In genomic region chr10:132099701-132100481, GRCh38 we compare ENCODE assay signal across 25 cellular contexts. TPM values are rescaled to one million over a fixed set of nuclear protein-coding genes. Genes with fewer than 3 reads are reported as not detected.
DNase-seq lines count a peak whose midpoint lies in the region; ATAC-seq and TF ChIP-seq lines count a peak whose summit lies in the region.
"Had no signal": no experiment of that assay in that cellular context is flagged by ENCODE, and none has a peak within 500 bp of the region (broad histone marks: within the 10 kb centered on the region; RNA-seq: fewer than 3 reads in every experiment).

No MANE protein-coding gene starts in this region.

- no peak overlapping the region for H2AFZ ChIP-seq in osteoblast (ENCODE audit: low read length)

- ATAC-seq in HG03457 (IDR thresholded peaks at IDR 0.05; ENCODE audit: unreplicated experiment): no peak
- ATAC-seq: activated T-helper 17 cell treated with anti-CD3 and anti-CD28 coated beads, Interleukin-2, amount 50 U/mL, for 72 hours; stimulated activated effector memory CD8-positive, alpha-beta T cell treated with anti-CD3 and anti-CD28 coated beads, Interleukin-12 subunit alpha, Interleukin-12 subunit beta, amount 100 ng/mL, for 72 hours had no signal

- no peak for TF ChIP-seq CTCF in endodermal cell (conservative IDR thresholded peaks at IDR 0.05)
- no peak for TF ChIP-seq CTCF in osteoblast (IDR thresholded peaks at IDR 0.05; ENCODE audit: extremely low read depth, low read depth, low read length)
- TF ChIP-seq CTCF in RWPE1 (conservative IDR thresholded peaks at IDR 0.05; ENCODE audit: low read depth): no peak

- H3K9me3 Mint-ChIP-seq in endodermal cell: peaks cover 8% of the 10 kb centered on the region
- H3K9me3 Mint-ChIP-seq: activated CD4-positive, alpha-beta T cell treated with anti-CD3 and anti-CD28 coated beads, Interleukin-2, amount 10 ng/mL, durations not matched to agents 24 days and 14 days; activated T-helper 17 cell treated with anti-CD3 and anti-CD28 coated beads, Interleukin-2, amount 50 U/mL, for 72 hours; CD4-positive, alpha-beta T cell; IgD-negative memory B cell; neural crest cell; stimulated activated effector memory CD8-positive, alpha-beta T cell treated with anti-CD3 and anti-CD28 coated beads, Interleukin-12 subunit alpha, Interleukin-12 subunit beta, amount 100 ng/mL, for 72 hours had no signal

- CTCF ChIA-PET in RWPE1 (lab: Yijun Ruan, JAX): no interaction called here

- H3K36me3 ChIP-seq in BLaER1: no peaks in the 10 kb centered on the region
- no peaks in the 10 kb centered on the region for H3K36me3 ChIP-seq in endodermal cell (ENCODE audit: control insufficient read depth, insufficient read depth, low read length)
- H3K36me3 ChIP-seq in osteoblast (ENCODE audit: insufficient read depth, low read length): no peaks in the 10 kb centered on the region
- H3K36me3 ChIP-seq: heart right ventricle had no signal

- H3K27ac ChIP-seq in BLaER1 (peak overlapping the region; percentile 38; the same call in 1 of the 2 replicates), endodermal cell (ENCODE audit: low read depth, low read length) (no peak overlapping the region), osteoblast (ENCODE audit: low read depth, low read length) (no peak overlapping the region), RWPE1 (no peak overlapping the region)
- H3K27ac ChIP-seq: heart right ventricle, testis had no signal

- H3K36me3 Mint-ChIP-seq in endodermal cell (ENCODE audit: low read depth): no peaks in the 10 kb centered on the region
- H3K36me3 Mint-ChIP-seq: stimulated activated effector memory CD8-positive, alpha-beta T cell treated with anti-CD3 and anti-CD28 coated beads, Interleukin-12 subunit alpha, Interleukin-12 subunit beta, amount 100 ng/mL, for 72 hours had no signal

- DNase-seq in Daoy (ENCODE audit: low read depth): peak; percentile 6
- DNase-seq in endodermal cell: peak; percentile 32
- DNase-seq in osteoblast (ENCODE audit: insufficient read length, low spot score, missing footprints): peak; percentile 69
- no peak for DNase-seq in NCI-H1930 (lab: John Stamatoyannopoulos, UW)
- DNase-seq in RWPE1 (ENCODE audit: low spot score): no peak
- DNase-seq: activated CD4-positive, alpha-beta T cell treated with anti-CD3 and anti-CD28 coated beads, Interleukin-2, amount 10 ng/mL, durations not matched to agents 24 days and 14 days; CD4-positive, alpha-beta T cell; DMS 273 treated with DMSO at 0.1 percent for 48 hours; effector CD4-positive, alpha-beta T cell; erythroblast; foreskin fibroblast; heart right ventricle; NCI-H1092 treated with DMSO at 0.1 percent for 48 hours; NCI-H2029 treated with DMSO at 0.1 percent for 48 hours; NCI-H226; NCI-H748 treated with DMSO at 0.1 percent for 48 hours; SK-N-SH had no signal

- peaks cover 4% of the 10 kb centered on the region for H3K4me1 Mint-ChIP-seq in endodermal cell
- H3K4me1 Mint-ChIP-seq: neural crest cell had no signal

- H3K4me3 Mint-ChIP-seq in endodermal cell: no peak overlapping the region
- H3K4me3 Mint-ChIP-seq: activated CD4-positive, alpha-beta T cell treated with anti-CD3 and anti-CD28 coated beads, Interleukin-2, amount 10 ng/mL, durations not matched to agents 24 days and 14 days; activated T-helper 17 cell treated with anti-CD3 and anti-CD28 coated beads, Interleukin-2, amount 50 U/mL, for 72 hours; CD4-positive, alpha-beta T cell; IgD-negative memory B cell; neural crest cell; stimulated activated effector memory CD8-positive, alpha-beta T cell treated with anti-CD3 and anti-CD28 coated beads, Interleukin-12 subunit alpha, Interleukin-12 subunit beta, amount 100 ng/mL, for 72 hours had no signal

- H3K9ac ChIP-seq in BLaER1 (no peak overlapping the region), endodermal cell (ENCODE audit: extremely low read depth, low read length, poor library complexity, severe bottlenecking) (no peak overlapping the region)
- H3K9ac ChIP-seq: SK-N-SH had no signal

- peaks cover 3% of the 10 kb centered on the region for H3K27me3 Mint-ChIP-seq in endodermal cell (ENCODE audit: insufficient read depth)

- 0 out of 2 replicates have a peak overlapping the region, but pooled peaks have one; percentile 30 for H3K4me3 ChIP-seq in BLaER1
- H3K4me3 ChIP-seq in endodermal cell (ENCODE audit: low read length): no peak overlapping the region
- no peak overlapping the region for H3K4me3 ChIP-seq in osteoblast (ENCODE audit: insufficient read depth, low read length)
- H3K4me3 ChIP-seq: heart right ventricle, smooth muscle cell, testis had no signal

- no peaks in the 10 kb centered on the region for H3K79me2 ChIP-seq in osteoblast (ENCODE audit: insufficient read depth, low read length)

- H3K27me3 ChIP-seq in BLaER1 (peaks cover 13% of the 10 kb centered on the region; the same call in 1 of the 2 replicates), endodermal cell (ENCODE audit: control insufficient read depth, insufficient read depth, low read length, poor library complexity, severe bottlenecking) (no peaks in the 10 kb centered on the region), osteoblast (ENCODE audit: insufficient read depth, low read length) (no peaks in the 10 kb centered on the region)
- H3K27me3 ChIP-seq: heart right ventricle, testis had no signal

- H4K20me1 ChIP-seq in BLaER1 (no peaks in the 10 kb centered on the region), osteoblast (ENCODE audit: insufficient read depth, low read length) (no peaks in the 10 kb centered on the region)

- peaks cover 4% of the 10 kb centered on the region; the same call in 1 of the 2 replicates for H3K9me3 ChIP-seq in BLaER1
- no peaks in the 10 kb centered on the region for H3K9me3 ChIP-seq in endodermal cell (ENCODE audit: control insufficient read depth, low read length)
- H3K9me3 ChIP-seq in osteoblast (ENCODE audit: low read depth, low read length): no peaks in the 10 kb centered on the region
- H3K9me3 ChIP-seq: heart right ventricle, SK-N-SH, testis had no signal

- peaks cover 97% of the 10 kb centered on the region for H3K4me1 ChIP-seq in BLaER1
- H3K4me1 ChIP-seq in endodermal cell (ENCODE audit: control insufficient read depth, insufficient read depth, low read length): peaks cover 8% of the 10 kb centered on the region
- no peaks in the 10 kb centered on the region for H3K4me1 ChIP-seq in osteoblast (ENCODE audit: insufficient read depth, low read length)
- H3K4me1 ChIP-seq: testis had no signal

- POLR2A ChIA-PET in RWPE1 (lab: Yijun Ruan, JAX; ENCODE audit: low non-redundant PET): no interaction called here

- H3K4me2 ChIP-seq in BLaER1 (peak overlapping the region; percentile 89), osteoblast (ENCODE audit: insufficient read depth, low read length) (no peak overlapping the region)
- H3K4me2 ChIP-seq: SK-N-SH, smooth muscle cell had no signal

- no peak overlapping the region for H3K27ac Mint-ChIP-seq in endodermal cell
- H3K27ac Mint-ChIP-seq: activated CD4-positive, alpha-beta T cell treated with anti-CD3 and anti-CD28 coated beads, Interleukin-2, amount 10 ng/mL, durations not matched to agents 24 days and 14 days; activated T-helper 17 cell treated with anti-CD3 and anti-CD28 coated beads, Interleukin-2, amount 50 U/mL, for 72 hours; CD4-positive, alpha-beta T cell; IgD-negative memory B cell; stimulated activated effector memory CD8-positive, alpha-beta T cell treated with anti-CD3 and anti-CD28 coated beads, Interleukin-12 subunit alpha, Interleukin-12 subunit beta, amount 100 ng/mL, for 72 hours had no signal

- WGBS in endodermal cell (ENCODE audit: insufficient coverage in 1 of 2, insufficient read length in 1 of 2), 2 experiments: 90 to 91% methylated on average over 18 to 32 of the region's 32 CpGs

RNA-seq across cellular contexts. Expression of gene JAKMIP3, which starts 34.1 kb away (rescaled TPM):
- total RNA-seq in Daoy (2014; rRNA removed; shearing (Covaris generic)): 0.24 and 0.51 TPM in 2 replicates
- under 1 TPM; 0.95 to 0.99 TPM for total RNA-seq in endodermal cell
- polyA plus RNA-seq in endodermal cell (2013, experiment 1 of 2): 1.0 TPM
- polyA plus RNA-seq in endodermal cell (2013, experiment 2 of 2): 0.87 TPM
- 0.29 and 0.36 TPM in 2 replicates for total RNA-seq in osteoblast
- total RNA-seq: smooth muscle cell had no signal
- polyA plus RNA-seq: IgD-negative memory B cell had no signal

Comparison
In these comparisons a context has a peak if more than half of its experiments do, and no peak if none do; other contexts are left out.
1. DNase-seq: peak in Daoy (single experiment), endodermal cell (single experiment) and osteoblast (single experiment); none in NCI-H1930 (0 of 2) and RWPE1 (single experiment).